8 cellular contexts compared by ENCODE assay signal in the genomic region with DNA sequence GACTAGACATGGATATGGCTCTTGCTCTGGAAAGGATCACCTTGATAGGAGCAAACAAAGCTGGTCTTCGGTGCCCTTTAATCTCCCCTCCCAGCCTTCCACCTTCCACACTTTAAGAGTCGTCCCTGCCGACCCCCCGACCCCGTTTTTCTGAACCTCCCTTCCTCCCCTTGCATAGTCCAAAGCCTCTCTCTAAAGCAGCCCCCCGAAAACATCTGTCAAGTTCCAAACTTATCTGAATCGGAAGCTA. TPM values are rescaled to one million over a fixed set of nuclear protein-coding genes. Genes with fewer than 3 reads are reported as not detected.
DNase-seq lines count a peak whose midpoint lies in the region; FAIRE-seq and TF ChIP-seq lines count a peak whose summit lies in the region.

No MANE protein-coding gene starts in this region.

- H3F3A ChIP-seq in DOHH2 (ENCODE audit: control insufficient read depth, insufficient read depth): no peaks in the 10 kb centered on the region

- H3K36me3 ChIP-seq in DOHH2 (ENCODE audit: control insufficient read depth, low read length): peaks cover 37% of the 10 kb centered on the region
- H3K36me3 ChIP-seq in neuron (ENCODE audit: insufficient read depth, low read length): peaks cover 54% of the 10 kb centered on the region

- H3K4me3 Mint-ChIP-seq in endothelial cell (ENCODE audit: unreplicated experiment): peak overlapping the region; percentile 99

- peaks cover 7% of the 10 kb centered on the region; the same call in 1 of the 2 replicates for H3K27me3 ChIP-seq in DOHH2 (ENCODE audit: control insufficient read depth, low read length)
- no peaks in the 10 kb centered on the region for H3K27me3 ChIP-seq in neuron (ENCODE audit: insufficient read depth, low read length)

- peaks cover 12% of the 10 kb centered on the region for H3K4me1 Mint-ChIP-seq in endothelial cell (ENCODE audit: unreplicated experiment)

- peak overlapping the region; percentile 70 for H3K4me2 ChIP-seq in DOHH2 (ENCODE audit: low read length)

- no peak for TF ChIP-seq POLR2A in NB4 (IDR thresholded peaks at IDR 0.05; ENCODE audit: extremely low read depth, insufficient read length)

- no peaks in the 10 kb centered on the region for H3K9me2 ChIP-seq in DOHH2 (replicated peaks; ENCODE audit: control insufficient read depth, low read length)

- peaks cover 2% of the 10 kb centered on the region for H3K27me3 Mint-ChIP-seq in endothelial cell (ENCODE audit: unreplicated experiment)

- H3K4me3 ChIP-seq in DOHH2 (ENCODE audit: low read length) (peak overlapping the region; percentile 81), NB4 (ENCODE audit: low read depth, low read length) (peak overlapping the region; percentile 90), neuron (ENCODE audit: low read length) (peak overlapping the region; percentile 89)

- H3K9me3 Mint-ChIP-seq in endothelial cell (ENCODE audit: unreplicated experiment): no peaks in the 10 kb centered on the region

- H3K79me2 ChIP-seq in DOHH2 (ENCODE audit: control insufficient read depth, low read length): peaks cover 47% of the 10 kb centered on the region

- FAIRE-seq in HTR-8/SVneo (lab: Jason Lieb, UNC): no peak

- H4K20me1 ChIP-seq in DOHH2 (ENCODE audit: control insufficient read depth, insufficient read depth, low read depth, low read length): no peaks in the 10 kb centered on the region; the same call in 1 of the 2 replicates

- no peaks in the 10 kb centered on the region for H3K9me3 ChIP-seq in DOHH2 (ENCODE audit: control insufficient read depth, insufficient read depth, low read length)
- no peaks in the 10 kb centered on the region for H3K9me3 ChIP-seq in neuron (ENCODE audit: low read length)

- DNase-seq in NB4 (ENCODE audit: low read depth) (no peak), endothelial cell (ENCODE audit: low spot score) (no peak), KBM-7 (no peak), superior temporal gyrus (ENCODE audit: extremely low spot score) (no peak), HTR-8/SVneo (ENCODE audit: insufficient read length, low spot score) (no peak), NK-92 (lab: John Stamatoyannopoulos, UW; ENCODE audit: unreplicated experiment) (no peak)

- TF ChIP-seq CTCF in DOHH2 (IDR thresholded peaks at IDR 0.05; ENCODE audit: low read depth, low read length, poor library complexity, severe bottlenecking): no peak
- TF ChIP-seq CTCF in NB4 (IDR thresholded peaks at IDR 0.05; ENCODE audit: low read depth, low read length): no peak
- TF ChIP-seq CTCF in endothelial cell (IDR thresholded peaks at IDR 0.05; ENCODE audit: unreplicated experiment): no peak

- peaks cover 21% of the 10 kb centered on the region for H3K36me3 Mint-ChIP-seq in endothelial cell (ENCODE audit: low read depth, unreplicated experiment)

- H3K4me1 ChIP-seq in DOHH2 (ENCODE audit: control insufficient read depth, low read length) (peaks cover 12% of the 10 kb centered on the region), neuron (ENCODE audit: insufficient read depth, low read length) (peaks cover 14% of the 10 kb centered on the region)

- H3K27ac Mint-ChIP-seq in endothelial cell (ENCODE audit: unreplicated experiment): peak overlapping the region; percentile 97

- in situ Hi-C loops in KBM-7 (cut with MboI; ENCODE audit: low pct_unique_long_range_greater_than_20kb, low sequenced_read_pairs): no loop called here

- peak overlapping the region; percentile 57 for H3K27ac ChIP-seq in DOHH2 (ENCODE audit: low read depth, low read length)

- peak overlapping the region; percentile 54 for H2AFZ ChIP-seq in neuron (ENCODE audit: low read depth, low read length)

RNA-seq across cellular contexts. Expression of a gene that starts 0.4 kb away (rescaled TPM):
- total RNA-seq in endothelial cell (ENCODE audit: unreplicated experiment): 60.8 TPM

RNA-seq across cellular contexts. Expression of a gene that starts 28.6 kb away (rescaled TPM):
- 16.3 TPM for total RNA-seq in endothelial cell (ENCODE audit: unreplicated experiment)
